9 cellular contexts compared by ENCODE assay signal in genomic region chr11:128517457-128518230, GRCh38.
DNase-seq lines count a peak whose midpoint lies in the region; ATAC-seq and TF ChIP-seq lines count a peak whose summit lies in the region.
"Had no signal": no experiment of that assay in that cellular context is flagged by ENCODE, and none has a peak within 500 bp of the region (broad histone marks: within the 10 kb centered on the region; RNA-seq: fewer than 3 reads in every experiment).

No MANE protein-coding gene starts in this region.

- H3K4me3 ChIP-seq in GM12865 (ENCODE audit: low read depth, low read length), result peak overlapping the region; percentile 93
- no peak overlapping the region for H3K4me3 ChIP-seq in RWPE2 (ENCODE audit: severe bottlenecking)
- H3K4me3 ChIP-seq in esophagus squamous epithelium, result peak overlapping the region; percentile 7 to 79 (median 68)
- H3K4me3 ChIP-seq in spleen, result peak overlapping the region; percentile 51 to 86 (median 72)

- no peak for DNase-seq in GM12865 (ENCODE audit: low read depth)
- no peak for DNase-seq in RWPE2 (ENCODE audit: low spot score)
- DNase-seq in esophagus squamous epithelium (lab: John Stamatoyannopoulos, UW), result no peak
- no peak for DNase-seq in spleen
- DNase-seq in midbrain (lab: John Stamatoyannopoulos, UW), result no peak
- no peak for DNase-seq in GM19238 (ENCODE audit: insufficient read length, low spot score)
- DNase-seq: NCI-H1694 had no signal

- H3K9me3 ChIP-seq in RWPE2 (ENCODE audit: severe bottlenecking) (no peaks in the 10 kb centered on the region), esophagus squamous epithelium (no peaks in the 10 kb centered on the region), spleen (no peaks in the 10 kb centered on the region)
- H3K9me3 ChIP-seq: neutrophil had no signal

- WGBS in esophagus squamous epithelium, 2 donors, result 60 to 83% methylated on average over 2 to 5 of the region's 5 CpGs
- WGBS in spleen, 5 donors, result 28 to 63% (median 35%) methylated on average over 5 of the region's 5 CpGs

- intact Hi-C loops in esophagus squamous epithelium (cut with DNase I), result no loop called here
- intact Hi-C loops in spleen (cut with DNase I; ENCODE audit: low total_unique reads), result loop anchor here (10.0 kb wide), 1 partner anchor 107 kb away; no protein-coding TSS in a partner anchor

- peaks cover 80% of the 10 kb centered on the region for H3K36me3 ChIP-seq in RWPE2 (ENCODE audit: low read depth)
- peaks cover 0 to 5% (median 0%) of the 10 kb centered on the region in 3 donors for H3K36me3 ChIP-seq in esophagus squamous epithelium
- peaks cover 0 to 70% (median 11%) of the 10 kb centered on the region in 6 donors for H3K36me3 ChIP-seq in spleen

- TF ChIP-seq POLR2A in esophagus squamous epithelium (IDR thresholded peaks at IDR 0.05) (no peak), spleen (IDR thresholded peaks at IDR 0.05) (no peak)

- H3K27me3 ChIP-seq in RWPE2 (ENCODE audit: insufficient read depth, poor library complexity, severe bottlenecking) (no peaks in the 10 kb centered on the region), esophagus squamous epithelium (no peaks in the 10 kb centered on the region), spleen (replicated peaks in 1 of 7) (no peaks in the 10 kb centered on the region)
- H3K27me3 ChIP-seq: neutrophil had no signal

- peaks cover 55% of the 10 kb centered on the region for H3K4me1 ChIP-seq in RWPE2 (ENCODE audit: insufficient read depth, poor library complexity, severe bottlenecking)
- peaks cover 0 to 60% (median 2%) of the 10 kb centered on the region in 3 donors for H3K4me1 ChIP-seq in esophagus squamous epithelium
- H3K4me1 ChIP-seq in spleen, result peaks cover 43 to 92% (median 60%) of the 10 kb centered on the region in 6 donors

- TF ChIP-seq CTCF in GM12865 (IDR thresholded peaks at IDR 0.05; ENCODE audit: insufficient read depth, low read depth, low read length, missing control alignments) (no peak), RWPE2 (IDR thresholded peaks at IDR 0.05; ENCODE audit: poor library complexity, severe bottlenecking) (no peak), esophagus squamous epithelium (IDR thresholded peaks at IDR 0.05) (no peak), spleen (IDR thresholded peaks at IDR 0.05 in 8 of 11, conservative IDR thresholded peaks at IDR 0.05 in 3 of 11) (no peak)

- ATAC-seq in RWPE2 (ENCODE audit: low read depth) (no peak), HG03045 (IDR thresholded peaks at IDR 0.05; ENCODE audit: unreplicated experiment) (no peak)

- H3K27ac ChIP-seq in RWPE2 (ENCODE audit: poor library complexity, severe bottlenecking) (peak overlapping the region; percentile 98), esophagus squamous epithelium (peak overlapping the region; percentile 47 to 94 (median 81)), spleen (peak overlapping the region; percentile 95 to 99 (median 99))
- H3K27ac ChIP-seq: neutrophil had no signal
